Comparison of ENCODE assay signal across 8 cellular contexts in genomic region chr20:1005452-1006027, GRCh38. TPM values are rescaled to one million over a fixed set of nuclear protein-coding genes. Genes with fewer than 3 reads are reported as not detected.
A peak's percentile ranks its signal among the peaks of the same experiment; 100 is the strongest.
DNase-seq lines count a peak whose midpoint lies in the region; ATAC-seq, FAIRE-seq and TF ChIP-seq lines count a peak whose summit lies in the region.

No MANE protein-coding gene starts in this region.

- no peaks in the 10 kb centered on the region for H3K9me3 ChIP-seq in astrocyte (ENCODE audit: insufficient read depth, low read depth, low read length)

- ATAC-seq in naive thymus-derived CD8-positive, alpha-beta T cell: peak; percentile 68 to 72
- no peak for ATAC-seq in GM19035 (IDR thresholded peaks at IDR 0.05; ENCODE audit: unreplicated experiment)
- ATAC-seq in effector memory CD8-positive, alpha-beta T cell (replicated peaks): no peak

- H3K9ac ChIP-seq in astrocyte (ENCODE audit: low read length): no peak overlapping the region

- POLR2A ChIA-PET in naive thymus-derived CD8-positive, alpha-beta T cell (lab: Charles Lee): no interaction called here

- H3K27ac ChIP-seq in astrocyte (ENCODE audit: low read depth, low read length): no peak overlapping the region

- peaks cover 27% of the 10 kb centered on the region for H3K27me3 Mint-ChIP-seq in astrocyte (ENCODE audit: low read depth, unreplicated experiment)
- H3K27me3 Mint-ChIP-seq in naive thymus-derived CD8-positive, alpha-beta T cell: peaks cover 25 to 52% (median 46%) of the 10 kb centered on the region in 5 donors
- peaks cover 54 to 80% of the 10 kb centered on the region in 2 donors for H3K27me3 Mint-ChIP-seq in effector memory CD8-positive, alpha-beta T cell

- DNase-seq in ELR (ENCODE audit: low read depth): peak; percentile 26
- peak; percentile 10 for DNase-seq in HCEC 1CT
- peak; percentile 12 for DNase-seq in NCI-H460 (ENCODE audit: extremely low read depth, low read depth)
- peak; percentile 9 for DNase-seq in astrocyte (ENCODE audit: low read depth)
- peak in 2 of 10 donors; percentile 4 to 50 for DNase-seq in naive thymus-derived CD8-positive, alpha-beta T cell
- DNase-seq in effector CD8-positive, alpha-beta T cell (lab: John Stamatoyannopoulos, UW): no peak
- no peak for DNase-seq in effector memory CD8-positive, alpha-beta T cell

- H3K27me3 ChIP-seq in astrocyte (ENCODE audit: insufficient read depth, low read length): peaks cover 17% of the 10 kb centered on the region

- no peak overlapping the region for H3K4me3 ChIP-seq in astrocyte (ENCODE audit: insufficient read depth, low read depth, low read length)

- no peak for FAIRE-seq in astrocyte (lab: Jason Lieb, UNC)

- TF ChIP-seq CTCF in astrocyte (IDR thresholded peaks at IDR 0.05; ENCODE audit: insufficient read depth, low read depth, low read length): no peak

- H3K4me1 Mint-ChIP-seq in astrocyte (ENCODE audit: low read depth, unreplicated experiment): no peaks in the 10 kb centered on the region
- H3K4me1 Mint-ChIP-seq in naive thymus-derived CD8-positive, alpha-beta T cell: peaks cover 6 to 11% (median 8%) of the 10 kb centered on the region in 4 donors
- peaks cover 6 to 9% of the 10 kb centered on the region in 2 donors for H3K4me1 Mint-ChIP-seq in effector memory CD8-positive, alpha-beta T cell (ENCODE audit: low read depth in 2 of 2)

- H3K27ac Mint-ChIP-seq in astrocyte (ENCODE audit: unreplicated experiment): no peak overlapping the region
- H3K27ac Mint-ChIP-seq in naive thymus-derived CD8-positive, alpha-beta T cell: no peak overlapping the region
- H3K27ac Mint-ChIP-seq in effector memory CD8-positive, alpha-beta T cell: no peak overlapping the region

- H3K4me2 ChIP-seq in astrocyte (ENCODE audit: low read length): no peak overlapping the region

- no peaks in the 10 kb centered on the region for H3K4me1 ChIP-seq in astrocyte (ENCODE audit: insufficient read depth, low read length)

- no peaks in the 10 kb centered on the region for H3K9me3 Mint-ChIP-seq in astrocyte (ENCODE audit: unreplicated experiment)
- H3K9me3 Mint-ChIP-seq in naive thymus-derived CD8-positive, alpha-beta T cell: no peaks in the 10 kb centered on the region
- no peaks in the 10 kb centered on the region for H3K9me3 Mint-ChIP-seq in effector memory CD8-positive, alpha-beta T cell

- H3K79me2 ChIP-seq in astrocyte (ENCODE audit: insufficient read depth, low read length): no peaks in the 10 kb centered on the region

- H3K36me3 Mint-ChIP-seq in astrocyte (ENCODE audit: low read depth, unreplicated experiment): no peaks in the 10 kb centered on the region
- H3K36me3 Mint-ChIP-seq in naive thymus-derived CD8-positive, alpha-beta T cell: no peaks in the 10 kb centered on the region
- no peaks in the 10 kb centered on the region for H3K36me3 Mint-ChIP-seq in effector memory CD8-positive, alpha-beta T cell (ENCODE audit: insufficient read depth)

- no peaks in the 10 kb centered on the region for H3K36me3 ChIP-seq in astrocyte (ENCODE audit: insufficient read depth, low read length)

- H4K20me1 ChIP-seq in astrocyte (ENCODE audit: insufficient read depth, low read length): no peaks in the 10 kb centered on the region

- H3K4me3 Mint-ChIP-seq in astrocyte (ENCODE audit: unreplicated experiment): no peak overlapping the region
- no peak overlapping the region for H3K4me3 Mint-ChIP-seq in naive thymus-derived CD8-positive, alpha-beta T cell
- H3K4me3 Mint-ChIP-seq in effector memory CD8-positive, alpha-beta T cell: no peak overlapping the region

- H2AFZ ChIP-seq in astrocyte (ENCODE audit: low read depth, low read length): no peak overlapping the region

RNA-seq across cellular contexts. Expression of gene RSPO4, which starts 3.4 kb away (rescaled TPM):
- total RNA-seq in NCI-H460 (2014; rRNA removed; shearing (Covaris generic)): not detected in 2 replicates
- not detected in 2 replicates for polyA plus RNA-seq in NCI-H460 (2014; cell fraction: nucleus; rRNA removed)
- 0.34 and 0.99 TPM in 2 replicates for total RNA-seq in astrocyte
- total RNA-seq in naive thymus-derived CD8-positive, alpha-beta T cell: under 1 TPM; 0.44 to 0.70 TPM
- polyA plus RNA-seq in naive thymus-derived CD8-positive, alpha-beta T cell: not detected

Comparison
In these comparisons a context has a peak if more than half of its experiments do, and no peak if none do; other contexts are left out.
1. DNase-seq: peak in ELR (single experiment), HCEC 1CT (single experiment), NCI-H460 (single experiment) and astrocyte (single experiment); none in effector CD8-positive, alpha-beta T cell (single experiment) and effector memory CD8-positive, alpha-beta T cell (0 of 3).
2. ATAC-seq: peak in naive thymus-derived CD8-positive, alpha-beta T cell (2 of 2); none in GM19035 (single experiment) and effector memory CD8-positive, alpha-beta T cell (single experiment).